20 cellular contexts compared by ENCODE assay signal in the genomic region with DNA sequence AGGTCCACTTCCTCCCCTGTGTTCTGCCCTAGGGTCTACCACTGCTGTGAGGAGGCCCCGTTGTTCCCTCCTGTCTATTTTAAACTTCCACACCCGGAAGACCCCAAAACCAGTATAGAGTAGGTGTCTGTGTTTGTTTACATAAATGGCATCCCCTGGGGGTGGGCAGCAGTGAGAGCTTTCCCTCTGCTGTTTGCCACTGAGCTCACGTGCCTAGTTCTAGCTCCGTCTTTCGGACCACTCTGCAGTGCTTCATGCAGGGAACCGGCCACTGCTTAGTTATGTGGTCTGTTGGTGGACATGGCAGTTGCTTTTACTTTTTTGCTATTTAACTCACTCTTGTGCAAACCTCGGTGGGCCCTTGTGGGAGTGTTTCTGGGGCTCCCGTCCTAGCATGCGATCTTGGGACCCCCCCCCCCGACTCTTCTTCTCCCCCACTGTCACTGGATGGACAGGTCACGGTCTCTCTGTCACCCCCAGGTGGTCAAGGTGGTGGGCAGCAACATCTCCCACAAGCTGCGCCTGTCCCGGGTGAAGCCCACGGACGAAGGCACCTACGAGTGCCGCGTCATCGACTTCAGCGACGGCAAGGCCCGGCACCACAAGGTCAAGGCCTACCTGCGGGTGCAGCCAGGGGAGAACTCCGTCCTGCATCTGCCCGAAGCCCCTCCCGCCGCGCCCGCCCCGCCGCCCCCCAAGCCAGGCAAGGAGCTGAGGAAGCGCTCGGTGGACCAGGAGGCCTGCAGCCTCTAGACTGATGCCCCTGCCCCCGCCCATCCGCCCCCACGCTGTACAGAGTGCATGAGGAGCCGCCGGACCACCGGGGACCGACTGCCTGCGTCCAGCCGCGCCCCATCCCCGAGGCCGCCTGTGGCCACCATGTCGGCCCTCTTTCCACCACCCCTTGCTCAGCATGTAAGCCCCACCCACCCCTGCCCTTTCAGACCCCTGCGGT. TPM values are rescaled to one million over a fixed set of nuclear protein-coding genes. Genes with fewer than 3 reads are reported as not detected.
A peak's percentile ranks its signal among the peaks of the same experiment; 100 is the strongest.
DNase-seq lines count a peak whose midpoint lies in the region; TF ChIP-seq lines count a peak whose summit lies in the region.
"Had no signal": no experiment of that assay in that cellular context is flagged by ENCODE, and none has a peak within 500 bp of the region (broad histone marks: within the 10 kb centered on the region; RNA-seq: fewer than 3 reads in every experiment).

No MANE protein-coding gene starts in this region.

- no peak overlapping the region for H2AFZ ChIP-seq in osteoblast (ENCODE audit: low read length)

- TF ChIP-seq CTCF in GM13977 (IDR thresholded peaks at IDR 0.05; ENCODE audit: extremely low read depth, insufficient read depth, missing control alignments) (peak; percentile 9), chondrocyte (IDR thresholded peaks at IDR 0.05) (peak; percentile 24), osteoblast (IDR thresholded peaks at IDR 0.05; ENCODE audit: extremely low read depth, low read depth, low read length) (no peak), coronary artery (IDR thresholded peaks at IDR 0.05) (no peak)

- peaks cover 8% of the 10 kb centered on the region for H3K9me3 ChIP-seq in osteoblast (ENCODE audit: low read depth, low read length)

- no peak overlapping the region for H3K4me2 ChIP-seq in osteoblast (ENCODE audit: insufficient read depth, low read length)
- H3K4me2 ChIP-seq: smooth muscle cell had no signal

- H3K4me1 Mint-ChIP-seq in chondrocyte (ENCODE audit: low read depth), result no peaks in the 10 kb centered on the region
- H3K4me1 Mint-ChIP-seq: activated B cell treated with CpG ODN at 0.5 μM for 24 hours had no signal

- no peaks in the 10 kb centered on the region for H3K36me3 ChIP-seq in osteoblast (ENCODE audit: insufficient read depth, low read length)

- no peaks in the 10 kb centered on the region for H3K79me2 ChIP-seq in osteoblast (ENCODE audit: insufficient read depth, low read length)

- in situ Hi-C loops in GM13977 (cut with MboI; ENCODE audit: low pct_unique_long_range_greater_than_20kb, low sequenced_read_pairs, unreplicated experiment), result no loop called here

- no peak overlapping the region for H3K4me3 ChIP-seq in osteoblast (ENCODE audit: insufficient read depth, low read length)
- no peak overlapping the region for H3K4me3 ChIP-seq in coronary artery
- H3K4me3 ChIP-seq: smooth muscle cell had no signal

- peak; percentile 9 for DNase-seq in AG20443 (ENCODE audit: low spot score)
- DNase-seq in GM13977 (ENCODE audit: low spot score), result no peak
- DNase-seq in chondrocyte (ENCODE audit: low spot score), result peak; percentile 86
- DNase-seq in osteoblast (ENCODE audit: insufficient read length, low spot score, missing footprints), result peak; percentile 66
- DNase-seq in SIG-M5 (lab: John Stamatoyannopoulos, UW), result no peak
- DNase-seq in coronary artery (ENCODE audit: low spot score), result no peak
- DNase-seq in NCI-H1694 (lab: John Stamatoyannopoulos, UW), result no peak
- DNase-seq: activated B cell treated with CpG ODN at 0.5 μM for 24 hours; cortex of kidney; foreskin keratinocyte; Karpas-422; NCI-H1092 treated with DMSO at 0.1 percent for 48 hours; NCI-H2171; stimulated activated CD4-positive, alpha-beta T cell treated with anti-CD3 and anti-CD28 coated beads, Interleukin-4, amount 100 ng/mL, for 4 hours; stimulated activated CD8-positive, alpha-beta memory T cell treated with anti-CD3 and anti-CD28 coated beads, Interleukin-4, amount 100 ng/mL, for 48 hours; T-helper 1 cell had no signal

- peaks cover 13% of the 10 kb centered on the region for H3K9me3 Mint-ChIP-seq in chondrocyte (ENCODE audit: low read depth)

- peaks cover 9% of the 10 kb centered on the region for H3K27me3 ChIP-seq in osteoblast (ENCODE audit: insufficient read depth, low read length)

- peaks cover 6% of the 10 kb centered on the region for H3K36me3 Mint-ChIP-seq in chondrocyte (ENCODE audit: low read depth)

- H3K27ac ChIP-seq in osteoblast (ENCODE audit: low read depth, low read length), result no peak overlapping the region
- no peak overlapping the region for H3K27ac ChIP-seq in coronary artery
- H3K27ac ChIP-seq: C4-2B, foreskin keratinocyte, RWPE1 had no signal

- no peaks in the 10 kb centered on the region for H3K27me3 Mint-ChIP-seq in chondrocyte (ENCODE audit: low read depth)

- no peaks in the 10 kb centered on the region for H3K4me1 ChIP-seq in osteoblast (ENCODE audit: insufficient read depth, low read length)
- H3K4me1 ChIP-seq: foreskin keratinocyte had no signal

- no peak overlapping the region for H3K4me3 Mint-ChIP-seq in chondrocyte (ENCODE audit: unreplicated experiment)
- H3K4me3 Mint-ChIP-seq: activated B cell treated with CpG ODN at 0.5 μM for 24 hours had no signal

- no peak overlapping the region for H3K27ac Mint-ChIP-seq in chondrocyte (ENCODE audit: unreplicated experiment)
- H3K27ac Mint-ChIP-seq: activated B cell treated with CpG ODN at 0.5 μM for 24 hours had no signal

- no peaks in the 10 kb centered on the region for H4K20me1 ChIP-seq in osteoblast (ENCODE audit: insufficient read depth, low read length)

RNA-seq across cellular contexts. Expression of a gene that starts 40.9 kb away (rescaled TPM):
- 6.8 to 24.5 TPM (median 7.3 TPM) in 3 replicates for total RNA-seq in chondrocyte
- total RNA-seq in osteoblast, result 2.5 and 2.9 TPM in 2 replicates
- total RNA-seq: activated B cell treated with CpG ODN at 0.5 μM for 24 hours; activated CD8-positive, alpha-beta memory T cell treated with anti-CD3 and anti-CD28 coated beads for 36 hours had no signal

Comparison
In these comparisons a context has a peak if more than half of its experiments do, and no peak if none do; other contexts are left out.
1. DNase-seq: peak in AG20443 (single experiment), chondrocyte (single experiment) and osteoblast (single experiment); none in GM13977 (single experiment), SIG-M5 (single experiment), coronary artery (single experiment) and NCI-H1694 (single experiment).
2. CTCF ChIP-seq: peak in GM13977 (single experiment) and chondrocyte (single experiment); none in osteoblast (single experiment) and coronary artery (single experiment).